Comparison of ENCODE assay signal across 1 cellular context in genomic region chr17:17591408-17592265, GRCh38.
A peak's percentile ranks its signal among the peaks of the same experiment; 100 is the strongest.
TF ChIP-seq lines count a peak whose summit lies in the region.

PEMT (minus strand) TSS chr17:17591708; CDS start chr17:17591626, 82 bp downstream.

TF ChIP-seq in HEK293, 187 proteins besides CTCF, POLR2A, EP300 and RAD21 (continued from another document and continues in another):
- TF ChIP-seq ZNF423 (tag by site-specific recombination; IDR thresholded peaks at IDR 0.05): no peak
- peak; percentile 93 for TF ChIP-seq ZNF580 (tag by site-specific recombination; IDR thresholded peaks at IDR 0.05)
- peak; percentile 92 for TF ChIP-seq ZNF24 (tag by site-specific recombination; IDR thresholded peaks at IDR 0.05)
- no peak for TF ChIP-seq ZNF433 (tag by site-specific recombination; IDR thresholded peaks at IDR 0.05; ENCODE audit: low read depth)
- no peak for TF ChIP-seq ZNF768 (tag by site-specific recombination; IDR thresholded peaks at IDR 0.05)
- TF ChIP-seq, protein P1, sequence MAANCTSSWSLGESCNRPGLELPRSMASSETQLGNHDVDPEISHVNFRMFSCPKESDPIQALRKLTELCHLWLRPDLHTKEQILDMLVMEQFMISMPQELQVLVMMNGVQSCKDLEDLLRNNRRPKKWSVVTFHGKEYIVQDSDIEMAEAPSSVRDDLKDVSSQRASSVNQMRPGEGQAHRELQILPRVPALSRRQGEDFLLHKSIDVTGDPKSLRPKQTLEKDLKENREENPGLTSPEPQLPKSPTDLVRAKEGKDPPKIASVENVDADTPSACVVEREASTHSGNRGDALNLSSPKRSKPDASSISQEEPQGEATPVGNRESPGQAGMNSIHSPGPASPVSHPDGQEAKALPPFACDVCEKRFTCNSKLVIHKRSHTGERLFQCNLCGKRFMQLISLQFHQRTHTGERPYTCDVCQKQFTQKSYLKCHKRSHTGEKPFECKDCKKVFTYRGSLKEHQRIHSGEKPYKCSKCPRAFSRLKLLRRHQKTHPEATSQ (tag by site-specific recombination; IDR thresholded peaks at IDR 0.05): peak; percentile 81
- peak; percentile 81 for TF ChIP-seq ZBTB21 (tag by site-specific recombination; IDR thresholded peaks at IDR 0.05)
- 0 out of 2 replicates have a peak, but pooled peaks have one; percentile 77 for TF ChIP-seq ZNF148 (tag by site-specific recombination; IDR thresholded peaks at IDR 0.05; ENCODE audit: borderline replicate concordance)
- TF ChIP-seq ZNF2 (tag by site-specific recombination; IDR thresholded peaks at IDR 0.05): peak; percentile 96
- peak; percentile 98 for TF ChIP-seq ZBTB10 (tag by site-specific recombination; IDR thresholded peaks at IDR 0.05)
- TF ChIP-seq, protein P2, sequence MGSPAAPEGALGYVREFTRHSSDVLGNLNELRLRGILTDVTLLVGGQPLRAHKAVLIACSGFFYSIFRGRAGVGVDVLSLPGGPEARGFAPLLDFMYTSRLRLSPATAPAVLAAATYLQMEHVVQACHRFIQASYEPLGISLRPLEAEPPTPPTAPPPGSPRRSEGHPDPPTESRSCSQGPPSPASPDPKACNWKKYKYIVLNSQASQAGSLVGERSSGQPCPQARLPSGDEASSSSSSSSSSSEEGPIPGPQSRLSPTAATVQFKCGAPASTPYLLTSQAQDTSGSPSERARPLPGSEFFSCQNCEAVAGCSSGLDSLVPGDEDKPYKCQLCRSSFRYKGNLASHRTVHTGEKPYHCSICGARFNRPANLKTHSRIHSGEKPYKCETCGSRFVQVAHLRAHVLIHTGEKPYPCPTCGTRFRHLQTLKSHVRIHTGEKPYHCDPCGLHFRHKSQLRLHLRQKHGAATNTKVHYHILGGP (tag by site-specific recombination; IDR thresholded peaks at IDR 0.05): no peak; the same call in 1 of the 2 replicates
- TF ChIP-seq ZBTB48 (tag by site-specific recombination; IDR thresholded peaks at IDR 0.05): peak; percentile 64
- TF ChIP-seq ZNF518A (tag by site-specific recombination; conservative IDR thresholded peaks at IDR 0.05; ENCODE audit: low read depth): peak; percentile 86
- TF ChIP-seq, protein P3, sequence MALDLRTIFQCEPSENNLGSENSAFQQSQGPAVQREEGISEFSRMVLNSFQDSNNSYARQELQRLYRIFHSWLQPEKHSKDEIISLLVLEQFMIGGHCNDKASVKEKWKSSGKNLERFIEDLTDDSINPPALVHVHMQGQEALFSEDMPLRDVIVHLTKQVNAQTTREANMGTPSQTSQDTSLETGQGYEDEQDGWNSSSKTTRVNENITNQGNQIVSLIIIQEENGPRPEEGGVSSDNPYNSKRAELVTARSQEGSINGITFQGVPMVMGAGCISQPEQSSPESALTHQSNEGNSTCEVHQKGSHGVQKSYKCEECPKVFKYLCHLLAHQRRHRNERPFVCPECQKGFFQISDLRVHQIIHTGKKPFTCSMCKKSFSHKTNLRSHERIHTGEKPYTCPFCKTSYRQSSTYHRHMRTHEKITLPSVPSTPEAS (tag by site-specific recombination; IDR thresholded peaks at IDR 0.05): 0 out of 2 replicates have a peak, but pooled peaks have one; percentile 22
- TF ChIP-seq, protein P4, sequence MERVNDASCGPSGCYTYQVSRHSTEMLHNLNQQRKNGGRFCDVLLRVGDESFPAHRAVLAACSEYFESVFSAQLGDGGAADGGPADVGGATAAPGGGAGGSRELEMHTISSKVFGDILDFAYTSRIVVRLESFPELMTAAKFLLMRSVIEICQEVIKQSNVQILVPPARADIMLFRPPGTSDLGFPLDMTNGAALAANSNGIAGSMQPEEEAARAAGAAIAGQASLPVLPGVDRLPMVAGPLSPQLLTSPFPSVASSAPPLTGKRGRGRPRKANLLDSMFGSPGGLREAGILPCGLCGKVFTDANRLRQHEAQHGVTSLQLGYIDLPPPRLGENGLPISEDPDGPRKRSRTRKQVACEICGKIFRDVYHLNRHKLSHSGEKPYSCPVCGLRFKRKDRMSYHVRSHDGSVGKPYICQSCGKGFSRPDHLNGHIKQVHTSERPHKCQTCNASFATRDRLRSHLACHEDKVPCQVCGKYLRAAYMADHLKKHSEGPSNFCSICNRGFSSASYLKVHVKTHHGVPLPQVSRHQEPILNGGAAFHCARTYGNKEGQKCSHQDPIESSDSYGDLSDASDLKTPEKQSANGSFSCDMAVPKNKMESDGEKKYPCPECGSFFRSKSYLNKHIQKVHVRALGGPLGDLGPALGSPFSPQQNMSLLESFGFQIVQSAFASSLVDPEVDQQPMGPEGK (tag by site-specific recombination; IDR thresholded peaks at IDR 0.05): peak; percentile 93
- TF ChIP-seq ZNF132 (tag by site-specific recombination; IDR thresholded peaks at IDR 0.05; ENCODE audit: borderline replicate concordance): no peak
- TF ChIP-seq ZNF362 (tag by site-specific recombination; IDR thresholded peaks at IDR 0.05): no peak
- 0 out of 2 replicates have a peak, but pooled peaks have one; percentile 11 for TF ChIP-seq ZNF366 (tag by site-specific recombination; conservative IDR thresholded peaks at IDR 0.05)
- TF ChIP-seq ZNF449 (tag by site-specific recombination; IDR thresholded peaks at IDR 0.05): peak; percentile 71
- TF ChIP-seq ZNF610 (tag by site-specific recombination; IDR thresholded peaks at IDR 0.05; ENCODE audit: borderline replicate concordance): peak; percentile 80
- peak; percentile 81; the same call in 1 of the 2 replicates for TF ChIP-seq ZNF777 (tag by site-specific recombination; IDR thresholded peaks at IDR 0.05; ENCODE audit: borderline replicate concordance)
- TF ChIP-seq ZBTB11 (tag by site-specific recombination; conservative IDR thresholded peaks at IDR 0.05; ENCODE audit: low read depth): peak; percentile 100
- TF ChIP-seq GLI4 (tag by site-specific recombination; IDR thresholded peaks at IDR 0.05): peak; percentile 49; the same call in 1 of the 2 replicates
- peak; percentile 94 for TF ChIP-seq ZNF324 (tag by site-specific recombination; IDR thresholded peaks at IDR 0.05)
- TF ChIP-seq ZEB2 (tag by site-specific recombination; IDR thresholded peaks at IDR 0.05): peak; percentile 97
